In the genomic region with DNA sequence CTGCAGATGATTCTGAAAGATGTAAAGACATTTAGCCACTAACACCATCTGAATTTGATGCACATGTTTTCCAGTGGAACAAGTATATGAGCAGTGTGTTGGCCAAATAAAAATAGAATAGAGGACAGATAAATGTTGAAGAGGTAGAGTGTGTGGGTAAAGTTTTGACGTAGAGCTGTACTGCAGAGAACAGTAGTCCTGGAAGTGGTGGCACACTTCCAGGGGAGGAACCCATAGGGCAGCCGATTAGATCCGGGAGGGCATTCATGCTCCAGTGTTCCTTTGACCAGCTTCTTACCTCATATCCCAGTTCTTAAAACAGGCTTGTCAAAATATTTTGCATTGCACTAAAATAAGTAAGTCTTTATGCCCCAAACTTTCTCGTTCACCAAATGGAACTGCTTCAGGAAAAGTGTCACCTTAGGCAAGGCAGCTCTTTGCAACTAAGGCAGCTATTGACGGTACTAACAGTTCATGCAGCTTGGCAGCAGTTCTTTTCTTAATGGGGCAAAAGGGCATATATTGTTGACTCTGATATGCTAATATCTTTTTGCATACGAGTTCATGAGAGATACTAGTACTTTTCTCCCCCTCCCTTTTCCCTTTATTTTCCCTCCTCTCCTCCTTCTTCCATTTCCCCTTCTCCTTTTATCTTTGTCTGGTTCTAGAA, we compare ENCODE assay signal across 32 cellular contexts.
"Had no signal": no experiment of that assay in that cellular context is flagged by ENCODE, and none has a peak within 500 bp of the region (broad histone marks: within the 10 kb centered on the region; RNA-seq: fewer than 3 reads in every experiment).

No MANE protein-coding gene starts in this region.

- H3K4me3 ChIP-seq: esophagus muscularis mucosa, gastrocnemius medialis had no signal

- H3K9me3 ChIP-seq: gastrocnemius medialis had no signal

- DNase-seq: activated CD4-positive, alpha-beta memory T cell treated with anti-CD3 and anti-CD28 coated beads for 36 hours; activated CD4-positive, alpha-beta T cell treated with anti-CD3 and anti-CD28 coated beads for 36 hours; activated CD4-positive, alpha-beta T cell treated with anti-CD3 and anti-CD28 coated beads, Interleukin-2, amount 10 ng/mL, durations not matched to agents 24 days and 14 days; activated CD4-positive, CD25-positive, alpha-beta regulatory T cell; activated CD4-positive, CD25-positive, alpha-beta regulatory T cell treated with anti-CD3 and anti-CD28 coated beads, Interleukin-2, amount 50 U/mL, for 72 hours; activated CD8-positive, alpha-beta memory T cell treated with anti-CD3 and anti-CD28 coated beads, Interleukin-2, amount 10 ng/mL, durations not matched to agents 7 days and 5 days; activated CD8-positive, alpha-beta memory T cell treated with anti-CD3 and anti-CD28 coated beads, Interleukin-2, amount 50 U/mL, for 4 hours; activated CD8-positive, alpha-beta T cell treated with anti-CD3 and anti-CD28 coated beads, Interleukin-2, amount 10 ng/mL, durations not matched to agents 7 days and 5 days; activated gamma-delta T cell treated with Interleukin-2 at 50 U/mL for 16 hours; activated naive CD4-positive, alpha-beta T cell treated with anti-CD3 and anti-CD28 coated beads, Interleukin-2, amount 50 U/mL, for 16 hours; activated naive CD4-positive, alpha-beta T cell treated with Interleukin-2 at 50 U/mL for 16 hours; activated T-cell treated with anti-CD3 and anti-CD28 coated beads, Interleukin-2, amount 50 U/mL, for 1 hour; activated T-cell treated with anti-CD3 and anti-CD28 coated beads, Interleukin-2, amount 50 U/mL, for 72 hours; amniotic stem cell; anterior cingulate cortex; brain microvascular endothelial cell; caudate nucleus; cortex of kidney; dermis blood vessel endothelial cell; effector CD4-positive, alpha-beta T cell; effector memory CD8-positive, alpha-beta T cell; erythroblast; foreskin keratinocyte; gastrocnemius medialis; glutamatergic neuron; T-helper 1 cell; T-helper 17 cell; T1000 had no signal

- H3K4me1 ChIP-seq: esophagus muscularis mucosa, foreskin keratinocyte, gastrocnemius medialis had no signal

- H3K27ac ChIP-seq: brain microvascular endothelial cell, esophagus muscularis mucosa, foreskin keratinocyte, gastrocnemius medialis had no signal

- H3K27me3 ChIP-seq: brain microvascular endothelial cell, esophagus muscularis mucosa, gastrocnemius medialis had no signal

- ATAC-seq: activated CD4-positive, alpha-beta T cell treated with anti-CD3 and anti-CD28 coated beads for 36 hours; activated CD8-positive, alpha-beta memory T cell treated with anti-CD3 and anti-CD28 coated beads, Interleukin-2, amount 10 ng/mL, durations not matched to agents 7 days and 5 days; activated CD8-positive, alpha-beta T cell treated with anti-CD3 and anti-CD28 coated beads, Interleukin-2, amount 10 ng/mL, durations not matched to agents 7 days and 5 days; activated T-cell treated with anti-CD3 and anti-CD28 coated beads, Interleukin-2, amount 50 U/mL, for 72 hours; effector memory CD8-positive, alpha-beta T cell; foreskin keratinocyte; gastrocnemius medialis; T-helper 17 cell had no signal

- H3K36me3 ChIP-seq: brain microvascular endothelial cell, esophagus muscularis mucosa, gastrocnemius medialis had no signal

- FAIRE-seq: astrocyte, bronchial epithelial cell, colon had no signal
